In the genomic region with DNA sequence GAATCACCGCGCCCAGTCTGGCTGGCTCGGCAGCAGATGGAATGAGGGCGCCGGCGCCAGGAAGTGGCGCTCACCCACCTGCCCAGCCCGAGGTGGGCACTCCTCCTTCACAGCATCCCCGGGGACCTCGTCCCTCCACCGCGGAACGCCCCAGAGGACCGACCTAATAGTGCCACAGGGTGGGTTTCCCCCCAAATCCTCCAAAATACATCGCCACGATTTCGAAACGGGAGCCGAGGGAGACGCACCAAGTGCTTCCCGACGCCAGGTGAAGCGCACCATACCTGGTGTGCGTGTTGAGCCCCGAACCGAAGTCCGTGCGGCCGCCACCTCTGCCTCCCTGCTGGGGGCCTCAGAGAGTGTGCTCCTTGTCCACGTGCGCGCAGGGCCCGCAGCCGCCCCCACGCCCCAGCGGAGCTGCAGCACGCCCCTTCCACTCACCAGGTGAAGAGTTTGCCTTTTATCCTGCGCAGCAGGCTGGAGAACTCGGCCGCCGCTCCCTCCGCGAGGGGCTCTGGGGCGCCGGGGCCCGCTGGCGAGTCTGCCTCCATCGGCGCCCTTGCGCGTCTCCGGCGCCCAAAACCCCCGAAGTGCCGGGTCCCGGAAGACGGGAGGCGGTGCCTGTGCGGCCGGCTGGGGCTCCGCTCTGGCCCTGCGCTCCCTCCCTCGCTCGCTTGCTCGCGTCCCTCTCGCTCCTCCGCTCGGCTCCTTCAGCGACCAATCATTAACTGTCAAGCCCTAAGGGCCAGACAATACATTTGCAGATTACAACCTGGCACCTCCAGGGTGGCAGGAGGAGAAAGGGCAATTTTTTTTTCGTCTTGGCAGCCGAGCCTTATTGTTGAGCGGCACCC, we compare ENCODE assay signal across 8 cellular contexts. TPM values are rescaled to one million over a fixed set of nuclear protein-coding genes. Genes with fewer than 3 reads are reported as not detected.
DNase-seq lines count a peak whose midpoint lies in the region; ATAC-seq and TF ChIP-seq lines count a peak whose summit lies in the region.

A gene with protein sequence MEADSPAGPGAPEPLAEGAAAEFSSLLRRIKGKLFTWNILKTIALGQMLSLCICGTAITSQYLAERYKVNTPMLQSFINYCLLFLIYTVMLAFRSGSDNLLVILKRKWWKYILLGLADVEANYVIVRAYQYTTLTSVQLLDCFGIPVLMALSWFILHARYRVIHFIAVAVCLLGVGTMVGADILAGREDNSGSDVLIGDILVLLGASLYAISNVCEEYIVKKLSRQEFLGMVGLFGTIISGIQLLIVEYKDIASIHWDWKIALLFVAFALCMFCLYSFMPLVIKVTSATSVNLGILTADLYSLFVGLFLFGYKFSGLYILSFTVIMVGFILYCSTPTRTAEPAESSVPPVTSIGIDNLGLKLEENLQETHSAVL (minus strand): TSS at position 571 of the 854 bp plus-strand sequence. CDS start 20 bp downstream, at position 551.

- H3K9me3 ChIP-seq in neuron (ENCODE audit: low read length), result no peaks in the 10 kb centered on the region
- H3K9me3 ChIP-seq in suprapubic skin, result no peaks in the 10 kb centered on the region

- H3K27me3 Mint-ChIP-seq in IgD-negative memory B cell, result no peaks in the 10 kb centered on the region
- H3K27me3 Mint-ChIP-seq in activated T-cell treated with anti-CD3 and anti-CD28 coated beads, Interleukin-2, amount 50 U/mL, for 72 hours (ENCODE audit: low read depth), result peaks cover 5% of the 10 kb centered on the region

- peak; percentile 83 for DNase-seq in DMS79 (lab: John Stamatoyannopoulos, UW)
- DNase-seq in activated T-cell treated with anti-CD3 and anti-CD28 coated beads, Interleukin-2, amount 50 U/mL, for 72 hours, result peak; percentile 86
- peak; percentile 52 to 80 for DNase-seq in foreskin fibroblast
- peak in 1 of 2 donors; percentile 67 for DNase-seq in suprapubic skin (ENCODE audit: low spot score in 2 of 2)

- 1% methylated on average over 36 of the region's 73 CpGs for WGBS in suprapubic skin

- peak within 1 kb of the TSS; percentile 75 for H2AFZ ChIP-seq in neuron (ENCODE audit: low read depth, low read length)

- TF ChIP-seq EP300 in suprapubic skin (IDR thresholded peaks at IDR 0.05), result no peak

- H3K27me3 ChIP-seq in neuron (ENCODE audit: insufficient read depth, low read length) (peaks cover 40% of the 10 kb centered on the region), suprapubic skin (no peaks in the 10 kb centered on the region)

- H3K36me3 ChIP-seq in neuron (ENCODE audit: insufficient read depth, low read length), result no peaks in the 10 kb centered on the region
- H3K36me3 ChIP-seq in suprapubic skin, result no peaks in the 10 kb centered on the region

- peaks cover 14 to 25% (median 16%) of the 10 kb centered on the region in 3 donors for H3K4me1 Mint-ChIP-seq in IgD-negative memory B cell
- H3K4me1 Mint-ChIP-seq in activated T-cell treated with anti-CD3 and anti-CD28 coated beads, Interleukin-2, amount 50 U/mL, for 72 hours (ENCODE audit: low read depth), result peaks cover 26% of the 10 kb centered on the region

- no peaks in the 10 kb centered on the region for H3K9me3 Mint-ChIP-seq in IgD-negative memory B cell
- no peaks in the 10 kb centered on the region for H3K9me3 Mint-ChIP-seq in activated T-cell treated with anti-CD3 and anti-CD28 coated beads, Interleukin-2, amount 50 U/mL, for 72 hours

- no peaks in the 10 kb centered on the region for H3K36me3 Mint-ChIP-seq in IgD-negative memory B cell
- peaks cover 4 to 6% of the 10 kb centered on the region in 2 donors for H3K36me3 Mint-ChIP-seq in activated T-cell treated with anti-CD3 and anti-CD28 coated beads, Interleukin-2, amount 50 U/mL, for 72 hours (ENCODE audit: insufficient read depth in 2 of 2)

- H3K4me3 ChIP-seq in foreskin fibroblast (ENCODE audit: low read depth in 1 of 2, low read length in 2 of 2) (peak within 1 kb of the TSS; percentile 64 to 76), neuron (ENCODE audit: low read length) (peak within 1 kb of the TSS; percentile 58), suprapubic skin (peak within 1 kb of the TSS; percentile 80)

- peak within 1 kb of the TSS; percentile 88 to 100 (median 96) for H3K4me3 Mint-ChIP-seq in IgD-negative memory B cell
- H3K4me3 Mint-ChIP-seq in activated T-cell treated with anti-CD3 and anti-CD28 coated beads, Interleukin-2, amount 50 U/mL, for 72 hours, result peak within 1 kb of the TSS; percentile 93 to 96

- H3K4me1 ChIP-seq in neuron (ENCODE audit: insufficient read depth, low read length), result peaks cover 14% of the 10 kb centered on the region
- peaks cover 42% of the 10 kb centered on the region for H3K4me1 ChIP-seq in suprapubic skin

- TF ChIP-seq CTCF in foreskin fibroblast (IDR thresholded peaks at IDR 0.05; ENCODE audit: low read depth, low read length), result no peak
- TF ChIP-seq CTCF in suprapubic skin (IDR thresholded peaks at IDR 0.05), result no peak

- peak within 1 kb of the TSS; percentile 90 for H3K27ac ChIP-seq in suprapubic skin

- peak within 1 kb of the TSS; percentile 28 to 94 (median 93) for H3K27ac Mint-ChIP-seq in IgD-negative memory B cell
- H3K27ac Mint-ChIP-seq in activated T-cell treated with anti-CD3 and anti-CD28 coated beads, Interleukin-2, amount 50 U/mL, for 72 hours, result peak within 1 kb of the TSS; percentile 93

- TF ChIP-seq POLR2A in suprapubic skin (IDR thresholded peaks at IDR 0.05), result no peak

- ATAC-seq in GM21528 (IDR thresholded peaks at IDR 0.05; ENCODE audit: low FRiP score, unreplicated experiment), result peak; percentile 92
- ATAC-seq in activated T-cell treated with anti-CD3 and anti-CD28 coated beads, Interleukin-2, amount 50 U/mL, for 72 hours (replicated peaks in 1 of 2), result peak; percentile 89 to 93

TF ChIP-seq in PFSK-1, 5 proteins besides CTCF, POLR2A, EP300 and RAD21:
- TF ChIP-seq TAF1 (IDR thresholded peaks at IDR 0.05; ENCODE audit: borderline replicate concordance, insufficient read depth, low read length) (peak; percentile 51; the same call in 1 of the 2 replicates), POLR2AphosphoS5 (IDR thresholded peaks at IDR 0.05; ENCODE audit: low read depth, low read length) (no peak), SIN3A (IDR thresholded peaks at IDR 0.05; ENCODE audit: borderline replicate concordance, insufficient read depth, low read length) (peak; percentile 25; the same call in 1 of the 2 replicates), FOXP2 (optimal IDR thresholded peaks at IDR 0.05; ENCODE audit: borderline replicate concordance, extremely low read depth, extremely low read length, insufficient read depth) (peak; percentile 4), REST (IDR thresholded peaks at IDR 0.05; ENCODE audit: insufficient read depth in 1 of 2, low read depth in 2 of 2, low read length in 2 of 2) (no peak)

RNA-seq across cellular contexts. Expression of the gene that starts here (rescaled TPM):
- 21.6 TPM for polyA plus RNA-seq in IgD-negative memory B cell
- polyA plus RNA-seq in PFSK-1 (2012; ENCODE audit: insufficient read length, low read depth), result 32.9 TPM
- 10 to 100 TPM; 22.4 to 29.4 TPM for total RNA-seq in activated T-cell treated with anti-CD3 and anti-CD28 coated beads, Interleukin-2, amount 50 U/mL, for 72 hours
- total RNA-seq in suprapubic skin, result 10 to 100 TPM; 28.5 to 43.0 (median 33.7) TPM
